Comparison of ENCODE assay signal across 9 cellular contexts in genomic region chr17:40548491-40548981, GRCh38. TPM values are rescaled to one million over a fixed set of nuclear protein-coding genes. Genes with fewer than 3 reads are reported as not detected.
A peak's percentile ranks its signal among the peaks of the same experiment; 100 is the strongest.
DNase-seq lines count a peak whose midpoint lies in the region; ATAC-seq and TF ChIP-seq lines count a peak whose summit lies in the region.
"Had no signal": no experiment of that assay in that cellular context is flagged by ENCODE, and none has a peak within 500 bp of the region (broad histone marks: within the 10 kb centered on the region; RNA-seq: fewer than 3 reads in every experiment).

No MANE protein-coding gene starts in this region.

- H3K9me3 Mint-ChIP-seq in brain (peaks cover 0 to 10% (median 0%) of the 10 kb centered on the region in 5 experiments), naive B cell (no peaks in the 10 kb centered on the region)

- no peak overlapping the region for H3K4me3 Mint-ChIP-seq in brain
- H3K4me3 Mint-ChIP-seq in naive B cell: peak overlapping the region in 7 of 8 donors; percentile 12 to 84 (median 66)

- peak overlapping the region; percentile 14 to 94 (median 69) for H3K27ac Mint-ChIP-seq in brain
- peak overlapping the region; percentile 33 to 98 (median 89) for H3K27ac Mint-ChIP-seq in naive B cell

- TF ChIP-seq CTCF in heart left ventricle (IDR thresholded peaks at IDR 0.05) (no peak), brain (conservative IDR thresholded peaks at IDR 0.05) (no peak), upper lobe of right lung (IDR thresholded peaks at IDR 0.05) (no peak)

- no peaks in the 10 kb centered on the region for H3K36me3 Mint-ChIP-seq in brain
- no peaks in the 10 kb centered on the region for H3K36me3 Mint-ChIP-seq in naive B cell

- no peaks in the 10 kb centered on the region for H3K9me3 ChIP-seq in heart left ventricle
- no peaks in the 10 kb centered on the region for H3K9me3 ChIP-seq in upper lobe of right lung

- no peak for ATAC-seq in heart left ventricle
- no peak for ATAC-seq in left cardiac atrium
- no peak for ATAC-seq in naive B cell (ENCODE audit: low read depth in 2 of 2)
- ATAC-seq in upper lobe of right lung: no peak
- ATAC-seq in GM21515 (IDR thresholded peaks at IDR 0.05; ENCODE audit: unreplicated experiment): no peak
- ATAC-seq in GM21786 (IDR thresholded peaks at IDR 0.05; ENCODE audit: unreplicated experiment): no peak

- H3K4me1 Mint-ChIP-seq in brain (peaks cover 83% of the 10 kb centered on the region), naive B cell (peaks cover 66 to 86% (median 77%) of the 10 kb centered on the region in 3 donors)

- peak overlapping the region in 11 of 12 donors; percentile 53 to 95 (median 79) for H3K27ac ChIP-seq in heart left ventricle
- H3K27ac ChIP-seq in upper lobe of right lung: peak overlapping the region; percentile 83

- no peak for TF ChIP-seq POLR2A in heart left ventricle (IDR thresholded peaks at IDR 0.05)

- H3K27me3 ChIP-seq in heart left ventricle (no peaks in the 10 kb centered on the region), upper lobe of right lung (no peaks in the 10 kb centered on the region)

- peaks cover 9 to 64% (median 48%) of the 10 kb centered on the region in 12 donors for H3K4me1 ChIP-seq in heart left ventricle
- H3K4me1 ChIP-seq in upper lobe of right lung: peaks cover 54% of the 10 kb centered on the region

- intact Hi-C loops in heart left ventricle (cut with DNase I): no loop called here
- intact Hi-C loops in left cardiac atrium (cut with DNase I): no loop called here
- intact Hi-C loops in upper lobe of right lung (cut with DNase I): no loop called here

- WGBS in heart left ventricle, 4 donors: 94 to 98% (median 95%) methylated on average over 9 of the region's 9 CpGs

- H3K36me3 ChIP-seq in heart left ventricle: no peaks in the 10 kb centered on the region
- H3K36me3 ChIP-seq in upper lobe of right lung: no peaks in the 10 kb centered on the region

- H3K4me3 ChIP-seq in heart left ventricle (no peak overlapping the region), upper lobe of right lung (no peak overlapping the region)

- peak in 1 of 5 donors; percentile 5 for DNase-seq in heart left ventricle
- DNase-seq in left cardiac atrium: no peak
- no peak for DNase-seq in naive B cell
- DNase-seq in upper lobe of right lung: no peak
- DNase-seq in NCI-H524 treated with DMSO at 0.1 percent for 48 hours (lab: John Stamatoyannopoulos, UW): no peak
- DNase-seq: NCI-H524 had no signal

- H3K27me3 Mint-ChIP-seq in brain (no peaks in the 10 kb centered on the region), naive B cell (no peaks in the 10 kb centered on the region)

RNA-seq across cellular contexts. Expression of gene CCR7, which starts 16.7 kb away (rescaled TPM):
- 1 to 10 TPM in 1 of 9 donors, under 1 TPM in 5, not detected in 3; 0.09 to 2.2 (median 0.23) TPM for total RNA-seq in heart left ventricle
- polyA plus RNA-seq in heart left ventricle: under 1 TPM; 0.15 to 0.35 TPM
- under 1 TPM; 0.29 to 0.53 TPM for total RNA-seq in left cardiac atrium
- polyA plus RNA-seq in brain (ENCODE audit: insufficient read depth, low read depth, low replicate concordance): not detected
- 100 to 1,000 TPM; 442 to 802 (median 622) TPM for polyA plus RNA-seq in naive B cell (ENCODE audit: low read depth in 6 of 6)
- total RNA-seq in upper lobe of right lung: 1.1 TPM

RNA-seq across cellular contexts. Expression of gene TNS4, which starts 47.1 kb away (rescaled TPM):
- total RNA-seq in heart left ventricle (under 1 TPM in 2 of 9 donors, not detected in 7; 0.16 to 0.91 TPM), left cardiac atrium (not detected), upper lobe of right lung (0.78 TPM)
- polyA plus RNA-seq in heart left ventricle (not detected), brain (ENCODE audit: insufficient read depth, low read depth, low replicate concordance) (not detected), naive B cell (ENCODE audit: low read depth in 6 of 6) (not detected)

Comparison
In these comparisons a context has a peak if more than half of its experiments do, and no peak if none do; other contexts are left out.
1. H3K4me3 Mint-ChIP-seq: peak in naive B cell (7 of 8); none in brain (0 of 5).